In the genomic region with DNA sequence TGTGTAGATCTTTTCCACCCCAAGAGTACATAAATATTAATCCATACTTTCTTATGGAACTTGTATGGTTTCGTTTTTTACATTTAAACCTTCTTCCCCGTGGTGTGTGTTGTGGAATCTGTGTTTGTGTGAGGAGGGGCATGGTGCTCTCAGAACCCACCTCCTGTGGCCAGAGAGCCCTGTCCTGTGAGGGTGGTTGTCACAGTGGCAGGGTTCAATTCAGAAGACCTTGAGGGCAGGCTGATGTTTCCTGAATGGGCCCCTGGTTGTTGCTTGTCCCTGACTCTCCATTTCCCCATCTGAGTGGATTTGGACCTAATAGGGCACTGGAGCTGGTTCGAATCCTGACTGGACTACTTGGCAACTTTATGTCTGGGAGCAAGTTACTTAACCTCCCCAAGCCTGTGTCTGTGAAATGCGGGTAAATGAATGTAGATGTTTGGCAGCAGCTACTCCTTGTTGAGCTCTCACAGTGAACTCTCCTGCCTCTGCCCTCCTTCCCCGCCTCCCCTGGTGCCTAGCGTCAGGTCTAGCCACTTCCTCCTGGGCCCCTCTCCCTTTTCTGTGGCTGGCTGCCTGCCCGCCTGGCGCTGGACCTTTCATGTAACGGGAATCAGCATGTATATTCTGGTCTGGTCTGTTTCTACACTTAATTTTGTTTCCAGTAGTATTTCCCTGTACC, we compare ENCODE assay signal across 1 cellular context.
TF ChIP-seq lines count a peak whose summit lies in the region.

No MANE protein-coding gene starts in this region.

TF ChIP-seq in HepG2, 621 proteins besides CTCF, POLR2A, EP300 and RAD21 (continued from another document and continues in another):
- TF ChIP-seq, protein P1, sequence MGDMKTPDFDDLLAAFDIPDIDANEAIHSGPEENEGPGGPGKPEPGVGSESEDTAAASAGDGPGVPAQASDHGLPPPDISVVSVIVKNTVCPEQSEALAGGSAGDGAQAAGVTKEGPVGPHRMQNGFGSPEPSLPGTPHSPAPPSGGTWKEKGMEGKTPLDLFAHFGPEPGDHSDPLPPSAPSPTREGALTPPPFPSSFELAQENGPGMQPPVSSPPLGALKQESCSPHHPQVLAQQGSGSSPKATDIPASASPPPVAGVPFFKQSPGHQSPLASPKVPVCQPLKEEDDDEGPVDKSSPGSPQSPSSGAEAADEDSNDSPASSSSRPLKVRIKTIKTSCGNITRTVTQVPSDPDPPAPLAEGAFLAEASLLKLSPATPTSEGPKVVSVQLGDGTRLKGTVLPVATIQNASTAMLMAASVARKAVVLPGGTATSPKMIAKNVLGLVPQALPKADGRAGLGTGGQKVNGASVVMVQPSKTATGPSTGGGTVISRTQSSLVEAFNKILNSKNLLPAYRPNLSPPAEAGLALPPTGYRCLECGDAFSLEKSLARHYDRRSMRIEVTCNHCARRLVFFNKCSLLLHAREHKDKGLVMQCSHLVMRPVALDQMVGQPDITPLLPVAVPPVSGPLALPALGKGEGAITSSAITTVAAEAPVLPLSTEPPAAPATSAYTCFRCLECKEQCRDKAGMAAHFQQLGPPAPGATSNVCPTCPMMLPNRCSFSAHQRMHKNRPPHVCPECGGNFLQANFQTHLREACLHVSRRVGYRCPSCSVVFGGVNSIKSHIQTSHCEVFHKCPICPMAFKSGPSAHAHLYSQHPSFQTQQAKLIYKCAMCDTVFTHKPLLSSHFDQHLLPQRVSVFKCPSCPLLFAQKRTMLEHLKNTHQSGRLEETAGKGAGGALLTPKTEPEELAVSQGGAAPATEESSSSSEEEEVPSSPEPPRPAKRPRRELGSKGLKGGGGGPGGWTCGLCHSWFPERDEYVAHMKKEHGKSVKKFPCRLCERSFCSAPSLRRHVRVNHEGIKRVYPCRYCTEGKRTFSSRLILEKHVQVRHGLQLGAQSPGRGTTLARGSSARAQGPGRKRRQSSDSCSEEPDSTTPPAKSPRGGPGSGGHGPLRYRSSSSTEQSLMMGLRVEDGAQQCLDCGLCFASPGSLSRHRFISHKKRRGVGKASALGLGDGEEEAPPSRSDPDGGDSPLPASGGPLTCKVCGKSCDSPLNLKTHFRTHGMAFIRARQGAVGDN (CRISPR knock-in tag; IDR thresholded peaks at IDR 0.05), result peak; percentile 45
- 0 out of 2 replicates have a peak, but pooled peaks have one; percentile 7 for TF ChIP-seq GATAD2A (CRISPR knock-in tag; IDR thresholded peaks at IDR 0.05)
- TF ChIP-seq, protein P2, sequence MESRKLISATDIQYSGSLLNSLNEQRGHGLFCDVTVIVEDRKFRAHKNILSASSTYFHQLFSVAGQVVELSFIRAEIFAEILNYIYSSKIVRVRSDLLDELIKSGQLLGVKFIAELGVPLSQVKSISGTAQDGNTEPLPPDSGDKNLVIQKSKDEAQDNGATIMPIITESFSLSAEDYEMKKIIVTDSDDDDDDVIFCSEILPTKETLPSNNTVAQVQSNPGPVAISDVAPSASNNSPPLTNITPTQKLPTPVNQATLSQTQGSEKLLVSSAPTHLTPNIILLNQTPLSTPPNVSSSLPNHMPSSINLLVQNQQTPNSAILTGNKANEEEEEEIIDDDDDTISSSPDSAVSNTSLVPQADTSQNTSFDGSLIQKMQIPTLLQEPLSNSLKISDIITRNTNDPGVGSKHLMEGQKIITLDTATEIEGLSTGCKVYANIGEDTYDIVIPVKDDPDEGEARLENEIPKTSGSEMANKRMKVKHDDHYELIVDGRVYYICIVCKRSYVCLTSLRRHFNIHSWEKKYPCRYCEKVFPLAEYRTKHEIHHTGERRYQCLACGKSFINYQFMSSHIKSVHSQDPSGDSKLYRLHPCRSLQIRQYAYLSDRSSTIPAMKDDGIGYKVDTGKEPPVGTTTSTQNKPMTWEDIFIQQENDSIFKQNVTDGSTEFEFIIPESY (CRISPR knock-in tag; IDR thresholded peaks at IDR 0.05), result peak; percentile 47; the same call in 1 of the 2 replicates
- TF ChIP-seq SPEN (CRISPR knock-in tag; IDR thresholded peaks at IDR 0.05; ENCODE audit: low read depth), result no peak
- no peak for TF ChIP-seq ZSCAN20 (CRISPR knock-in tag; IDR thresholded peaks at IDR 0.05; ENCODE audit: borderline replicate concordance)
- TF ChIP-seq, protein P3, sequence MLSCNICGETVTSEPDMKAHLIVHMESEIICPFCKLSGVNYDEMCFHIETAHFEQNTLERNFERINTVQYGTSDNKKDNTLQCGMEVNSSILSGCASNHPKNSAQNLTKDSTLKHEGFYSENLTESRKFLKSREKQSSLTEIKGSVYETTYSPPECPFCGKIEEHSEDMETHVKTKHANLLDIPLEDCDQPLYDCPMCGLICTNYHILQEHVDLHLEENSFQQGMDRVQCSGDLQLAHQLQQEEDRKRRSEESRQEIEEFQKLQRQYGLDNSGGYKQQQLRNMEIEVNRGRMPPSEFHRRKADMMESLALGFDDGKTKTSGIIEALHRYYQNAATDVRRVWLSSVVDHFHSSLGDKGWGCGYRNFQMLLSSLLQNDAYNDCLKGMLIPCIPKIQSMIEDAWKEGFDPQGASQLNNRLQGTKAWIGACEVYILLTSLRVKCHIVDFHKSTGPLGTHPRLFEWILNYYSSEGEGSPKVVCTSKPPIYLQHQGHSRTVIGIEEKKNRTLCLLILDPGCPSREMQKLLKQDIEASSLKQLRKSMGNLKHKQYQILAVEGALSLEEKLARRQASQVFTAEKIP (CRISPR knock-in tag; IDR thresholded peaks at IDR 0.05; ENCODE audit: borderline replicate concordance), result no peak
- TF ChIP-seq NR2C2 (CRISPR knock-in tag; IDR thresholded peaks at IDR 0.05; ENCODE audit: borderline replicate concordance), result no peak
- TF ChIP-seq, protein P4, sequence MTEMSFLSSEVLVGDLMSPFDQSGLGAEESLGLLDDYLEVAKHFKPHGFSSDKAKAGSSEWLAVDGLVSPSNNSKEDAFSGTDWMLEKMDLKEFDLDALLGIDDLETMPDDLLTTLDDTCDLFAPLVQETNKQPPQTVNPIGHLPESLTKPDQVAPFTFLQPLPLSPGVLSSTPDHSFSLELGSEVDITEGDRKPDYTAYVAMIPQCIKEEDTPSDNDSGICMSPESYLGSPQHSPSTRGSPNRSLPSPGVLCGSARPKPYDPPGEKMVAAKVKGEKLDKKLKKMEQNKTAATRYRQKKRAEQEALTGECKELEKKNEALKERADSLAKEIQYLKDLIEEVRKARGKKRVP (CRISPR knock-in tag; IDR thresholded peaks at IDR 0.05), result 0 out of 4 replicates have a peak, but pooled peaks of 1 of the 2 experiments have one; percentile 26
- TF ChIP-seq KMT2A (CRISPR knock-in tag; IDR thresholded peaks at IDR 0.05), result 0 out of 2 replicates have a peak, but pooled peaks have one; percentile 32
- TF ChIP-seq IRX3 (CRISPR knock-in tag; IDR thresholded peaks at IDR 0.05; ENCODE audit: borderline replicate concordance, low read depth), result no peak
- no peak for TF ChIP-seq RORA (CRISPR knock-in tag; IDR thresholded peaks at IDR 0.05)
- peak; percentile 51 for TF ChIP-seq AGO1 (IDR thresholded peaks at IDR 0.05; ENCODE audit: low read depth, low read length, poor library complexity, severe bottlenecking)
- no peak for TF ChIP-seq ZNF75D (CRISPR knock-in tag; IDR thresholded peaks at IDR 0.05; ENCODE audit: borderline replicate concordance)
- no peak for TF ChIP-seq NFE2L1 (CRISPR knock-in tag; IDR thresholded peaks at IDR 0.05; ENCODE audit: borderline replicate concordance)
- TF ChIP-seq ZFYVE20 (CRISPR knock-in tag; IDR thresholded peaks at IDR 0.05; ENCODE audit: borderline replicate concordance, low read depth), result no peak
- TF ChIP-seq ZBTB49 (CRISPR knock-in tag; IDR thresholded peaks at IDR 0.05; ENCODE audit: borderline replicate concordance), result no peak
- 0 out of 2 replicates have a peak, but pooled peaks have one; percentile 32 for TF ChIP-seq ZNF749 (CRISPR knock-in tag; IDR thresholded peaks at IDR 0.05; ENCODE audit: borderline replicate concordance)
- no peak for TF ChIP-seq ZBTB14 (CRISPR knock-in tag; IDR thresholded peaks at IDR 0.05)
- TF ChIP-seq ZFP37 (CRISPR knock-in tag; IDR thresholded peaks at IDR 0.05; ENCODE audit: borderline replicate concordance), result no peak
- TF ChIP-seq HNF4G (IDR thresholded peaks at IDR 0.05; ENCODE audit: borderline replicate concordance, low read depth, low read length), result no peak
- no peak for TF ChIP-seq HNF4G (CRISPR knock-in tag; IDR thresholded peaks at IDR 0.05; ENCODE audit: borderline replicate concordance, low read depth)
- TF ChIP-seq, protein P5, sequence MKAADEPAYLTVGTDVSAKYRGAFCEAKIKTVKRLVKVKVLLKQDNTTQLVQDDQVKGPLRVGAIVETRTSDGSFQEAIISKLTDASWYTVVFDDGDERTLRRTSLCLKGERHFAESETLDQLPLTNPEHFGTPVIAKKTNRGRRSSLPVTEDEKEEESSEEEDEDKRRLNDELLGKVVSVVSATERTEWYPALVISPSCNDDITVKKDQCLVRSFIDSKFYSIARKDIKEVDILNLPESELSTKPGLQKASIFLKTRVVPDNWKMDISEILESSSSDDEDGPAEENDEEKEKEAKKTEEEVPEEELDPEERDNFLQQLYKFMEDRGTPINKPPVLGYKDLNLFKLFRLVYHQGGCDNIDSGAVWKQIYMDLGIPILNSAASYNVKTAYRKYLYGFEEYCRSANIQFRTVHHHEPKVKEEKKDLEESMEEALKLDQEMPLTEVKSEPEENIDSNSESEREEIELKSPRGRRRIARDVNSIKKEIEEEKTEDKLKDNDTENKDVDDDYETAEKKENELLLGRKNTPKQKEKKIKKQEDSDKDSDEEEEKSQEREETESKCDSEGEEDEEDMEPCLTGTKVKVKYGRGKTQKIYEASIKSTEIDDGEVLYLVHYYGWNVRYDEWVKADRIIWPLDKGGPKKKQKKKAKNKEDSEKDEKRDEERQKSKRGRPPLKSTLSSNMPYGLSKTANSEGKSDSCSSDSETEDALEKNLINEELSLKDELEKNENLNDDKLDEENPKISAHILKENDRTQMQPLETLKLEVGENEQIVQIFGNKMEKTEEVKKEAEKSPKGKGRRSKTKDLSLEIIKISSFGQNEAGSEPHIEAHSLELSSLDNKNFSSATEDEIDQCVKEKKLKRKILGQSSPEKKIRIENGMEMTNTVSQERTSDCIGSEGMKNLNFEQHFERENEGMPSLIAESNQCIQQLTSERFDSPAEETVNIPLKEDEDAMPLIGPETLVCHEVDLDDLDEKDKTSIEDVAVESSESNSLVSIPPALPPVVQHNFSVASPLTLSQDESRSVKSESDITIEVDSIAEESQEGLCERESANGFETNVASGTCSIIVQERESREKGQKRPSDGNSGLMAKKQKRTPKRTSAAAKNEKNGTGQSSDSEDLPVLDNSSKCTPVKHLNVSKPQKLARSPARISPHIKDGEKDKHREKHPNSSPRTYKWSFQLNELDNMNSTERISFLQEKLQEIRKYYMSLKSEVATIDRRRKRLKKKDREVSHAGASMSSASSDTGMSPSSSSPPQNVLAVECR (CRISPR knock-in tag; IDR thresholded peaks at IDR 0.05; ENCODE audit: borderline replicate concordance), result 0 out of 2 replicates have a peak, but pooled peaks have one; percentile 14
- TF ChIP-seq, protein P6, sequence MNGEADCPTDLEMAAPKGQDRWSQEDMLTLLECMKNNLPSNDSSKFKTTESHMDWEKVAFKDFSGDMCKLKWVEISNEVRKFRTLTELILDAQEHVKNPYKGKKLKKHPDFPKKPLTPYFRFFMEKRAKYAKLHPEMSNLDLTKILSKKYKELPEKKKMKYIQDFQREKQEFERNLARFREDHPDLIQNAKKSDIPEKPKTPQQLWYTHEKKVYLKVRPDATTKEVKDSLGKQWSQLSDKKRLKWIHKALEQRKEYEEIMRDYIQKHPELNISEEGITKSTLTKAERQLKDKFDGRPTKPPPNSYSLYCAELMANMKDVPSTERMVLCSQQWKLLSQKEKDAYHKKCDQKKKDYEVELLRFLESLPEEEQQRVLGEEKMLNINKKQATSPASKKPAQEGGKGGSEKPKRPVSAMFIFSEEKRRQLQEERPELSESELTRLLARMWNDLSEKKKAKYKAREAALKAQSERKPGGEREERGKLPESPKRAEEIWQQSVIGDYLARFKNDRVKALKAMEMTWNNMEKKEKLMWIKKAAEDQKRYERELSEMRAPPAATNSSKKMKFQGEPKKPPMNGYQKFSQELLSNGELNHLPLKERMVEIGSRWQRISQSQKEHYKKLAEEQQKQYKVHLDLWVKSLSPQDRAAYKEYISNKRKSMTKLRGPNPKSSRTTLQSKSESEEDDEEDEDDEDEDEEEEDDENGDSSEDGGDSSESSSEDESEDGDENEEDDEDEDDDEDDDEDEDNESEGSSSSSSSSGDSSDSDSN (CRISPR knock-in tag; IDR thresholded peaks at IDR 0.05), result peak; percentile 37; the same call in 1 of the 2 replicates
- TF ChIP-seq ZNF251 (CRISPR knock-in tag; IDR thresholded peaks at IDR 0.05), result no peak
